Comparison of ENCODE assay signal across 16 cellular contexts in genomic region chr10:3980660-3981059, GRCh38.
DNase-seq lines count a peak whose midpoint lies in the region; ATAC-seq lines count a peak whose summit lies in the region.
"Had no signal": no experiment of that assay in that cellular context is flagged by ENCODE, and none has a peak within 500 bp of the region (broad histone marks: within the 10 kb centered on the region; RNA-seq: fewer than 3 reads in every experiment).

No MANE protein-coding gene starts in this region.

- H3K4me3 Mint-ChIP-seq in activated T-helper 17 cell treated with anti-CD3 and anti-CD28 coated beads, Interleukin-2, amount 50 U/mL, for 72 hours, result peak overlapping the region; percentile 50

- no peaks in the 10 kb centered on the region for H3K79me1 ChIP-seq in trophoblast cell (ENCODE audit: low read length)

- H4K12ac ChIP-seq in trophoblast cell (ENCODE audit: low read depth, low read length), result no peak overlapping the region

- no CpG with 5 or more reads among the region's 1 CpG for WGBS in trophoblast cell (ENCODE audit: extremely low coverage, insufficient coverage, insufficient read length)

- no peaks in the 10 kb centered on the region for H3K27me3 Mint-ChIP-seq in activated T-helper 17 cell treated with anti-CD3 and anti-CD28 coated beads, Interleukin-2, amount 50 U/mL, for 72 hours

- H3K27ac Mint-ChIP-seq in activated T-helper 17 cell treated with anti-CD3 and anti-CD28 coated beads, Interleukin-2, amount 50 U/mL, for 72 hours, result no peak overlapping the region

- H3K9me3 ChIP-seq in KOPT-K1 (ENCODE audit: insufficient read depth, low read length, poor library complexity, severe bottlenecking) (peaks cover 14% of the 10 kb centered on the region), trophoblast cell (ENCODE audit: insufficient read depth, low read depth, low read length) (no peaks in the 10 kb centered on the region)
- H3K9me3 ChIP-seq: adrenal gland, gastroesophageal sphincter, thoracic aorta had no signal

- no peak overlapping the region for H4K91ac ChIP-seq in trophoblast cell (ENCODE audit: low read depth, low read length)

- no peaks in the 10 kb centered on the region for H3K36me3 ChIP-seq in KOPT-K1 (ENCODE audit: insufficient read depth, low read length)
- H3K36me3 ChIP-seq in trophoblast cell (ENCODE audit: control insufficient read depth in 1 of 2, insufficient read depth in 2 of 2, low read length in 2 of 2), result no peaks in the 10 kb centered on the region
- H3K36me3 ChIP-seq: adrenal gland, gastroesophageal sphincter, thoracic aorta had no signal

- peak; percentile 39 for ATAC-seq in activated T-helper 17 cell treated with anti-CD3 and anti-CD28 coated beads, Interleukin-2, amount 50 U/mL, for 72 hours (replicated peaks)
- ATAC-seq: gastroesophageal sphincter, Right ventricle myocardium inferior had no signal

- peak; percentile 43 to 71 for DNase-seq in NOMO-1 (lab: John Stamatoyannopoulos, UW; ENCODE audit: unreplicated experiment in 2 of 2)
- no peak for DNase-seq in NOMO-1 treated with dmso at 0.1 percent for 144 hours (lab: John Stamatoyannopoulos, UW; ENCODE audit: unreplicated experiment)
- DNase-seq in CD1c-positive myeloid dendritic cell (ENCODE audit: extremely low spot score), result peak; percentile 48
- no peak for DNase-seq in DMS53 treated with DMSO at 0.1 percent for 48 hours (lab: John Stamatoyannopoulos, UW; ENCODE audit: unreplicated experiment)
- no peak for DNase-seq in stimulated activated CD4-positive, alpha-beta T cell treated with anti-CD3 and anti-CD28 coated beads, Interleukin-1b, Interleukin-23, amount 100 ng/mL, for 48 hours
- DNase-seq in trophoblast cell, result no peak
- DNase-seq: 8988T; activated CD8-positive, alpha-beta memory T cell treated with anti-CD3 and anti-CD28 coated beads, Interleukin-2, amount 50 U/mL, for 4 hours; adrenal gland; COR-L47; stimulated activated CD4-positive, alpha-beta T cell treated with anti-CD3 and anti-CD28 coated beads, Interleukin-2, amount 100 ng/mL, for 24 hours had no signal

- H3K4me1 ChIP-seq in trophoblast cell (ENCODE audit: control insufficient read depth in 1 of 2, insufficient read depth in 2 of 2, low read length in 2 of 2), result peaks cover 3 to 4% of the 10 kb centered on the region in 2 experiments
- H3K4me1 ChIP-seq: adrenal gland, gastroesophageal sphincter had no signal

- no peak overlapping the region for H3K14ac ChIP-seq in trophoblast cell (ENCODE audit: low read length)

- H2AK5ac ChIP-seq in trophoblast cell (ENCODE audit: low read length), result no peak overlapping the region

- H3K4me1 Mint-ChIP-seq in activated T-helper 17 cell treated with anti-CD3 and anti-CD28 coated beads, Interleukin-2, amount 50 U/mL, for 72 hours, result peaks cover 28% of the 10 kb centered on the region

- H3K79me2 ChIP-seq in trophoblast cell (ENCODE audit: control insufficient read depth, insufficient read depth, low read length, poor library complexity), result no peaks in the 10 kb centered on the region

- H3K27ac ChIP-seq in KOPT-K1 (ENCODE audit: low read depth, low read length, poor library complexity, severe bottlenecking) (peak overlapping the region; percentile 29), trophoblast cell (ENCODE audit: low read depth, low read length) (no peak overlapping the region)
- H3K27ac ChIP-seq: adrenal gland, gastroesophageal sphincter, thoracic aorta had no signal

- H2BK5ac ChIP-seq in trophoblast cell (ENCODE audit: low read depth, low read length, poor library complexity), result no peak overlapping the region

- H3K9me3 Mint-ChIP-seq in activated T-helper 17 cell treated with anti-CD3 and anti-CD28 coated beads, Interleukin-2, amount 50 U/mL, for 72 hours, result no peaks in the 10 kb centered on the region

- H3K4me3 ChIP-seq in trophoblast cell (ENCODE audit: low read depth, low read length), result no peak overlapping the region
- H3K4me3 ChIP-seq: adrenal gland, gastroesophageal sphincter, thoracic aorta had no signal

- no peaks in the 10 kb centered on the region for H3K27me3 ChIP-seq in trophoblast cell (ENCODE audit: insufficient read depth, low read length)
- H3K27me3 ChIP-seq: adrenal gland, gastroesophageal sphincter had no signal

- H3K36me3 Mint-ChIP-seq in activated T-helper 17 cell treated with anti-CD3 and anti-CD28 coated beads, Interleukin-2, amount 50 U/mL, for 72 hours (ENCODE audit: low read depth), result no peaks in the 10 kb centered on the region

- no peak overlapping the region for H2BK120ac ChIP-seq in trophoblast cell (ENCODE audit: insufficient read depth, low read length, poor library complexity)

- no peak overlapping the region for H2AFZ ChIP-seq in trophoblast cell (ENCODE audit: insufficient read depth, low read length, poor library complexity)

- no peak overlapping the region for H3K4ac ChIP-seq in trophoblast cell (ENCODE audit: low read depth, low read length)

- H3K23ac ChIP-seq in trophoblast cell (ENCODE audit: low read length), result no peak overlapping the region

- no peak overlapping the region for H3K9ac ChIP-seq in trophoblast cell (ENCODE audit: low read length)

- no peak overlapping the region for H3K4me2 ChIP-seq in trophoblast cell (ENCODE audit: low read length)

- no peak overlapping the region for H2BK12ac ChIP-seq in trophoblast cell (ENCODE audit: low read length)

- no peak overlapping the region for H3K18ac ChIP-seq in trophoblast cell (ENCODE audit: low read length)

- H4K8ac ChIP-seq in trophoblast cell (ENCODE audit: low read depth, low read length), result no peak overlapping the region

Comparison
In these comparisons a context has a peak if more than half of its experiments do, and no peak if none do; other contexts are left out.
1. DNase-seq: peak in NOMO-1 (2 of 2) and CD1c-positive myeloid dendritic cell (single experiment); none in NOMO-1 treated with dmso at 0.1 percent for 144 hours (single experiment), DMS53 treated with DMSO at 0.1 percent for 48 hours (single experiment), stimulated activated CD4-positive, alpha-beta T cell treated with anti-CD3 and anti-CD28 coated beads, Interleukin-1b, Interleukin-23, amount 100 ng/mL, for 48 hours (single experiment) and trophoblast cell (0 of 2).